In genomic region chr3:196872316-196872715, GRCh38 we compare ENCODE assay signal across 21 cellular contexts.
"Had no signal": no experiment of that assay in that cellular context is flagged by ENCODE, and none has a peak within 500 bp of the region (broad histone marks: within the 10 kb centered on the region; RNA-seq: fewer than 3 reads in every experiment).

No MANE protein-coding gene starts in this region.

- H2AFZ ChIP-seq: neural progenitor cell had no signal

- H3K27ac Mint-ChIP-seq: activated B cell treated with CpG ODN at 0.5 μM for 24 hours; activated CD4-positive, alpha-beta memory T cell treated with anti-CD3 and anti-CD28 coated beads, Interleukin-2, amount 10 ng/mL, durations not matched to agents 7 days and 5 days; activated CD8-positive, alpha-beta memory T cell treated with anti-CD3 and anti-CD28 coated beads, Interleukin-2, amount 10 ng/mL, durations not matched to agents 7 days and 5 days; activated naive CD8-positive, alpha-beta T cell treated with anti-CD3 and anti-CD28 coated beads for 36 hours; activated T-helper 17 cell treated with anti-CD3 and anti-CD28 coated beads, Interleukin-2, amount 50 U/mL, for 72 hours; brain; neural progenitor cell; stimulated activated naive CD8-positive, alpha-beta T cell treated with anti-CD3 and anti-CD28 coated beads, Interleukin-15, Interleukin-2, amounts not matched to agents 100 ng/mL and 50 ng/mL, for 24 hours had no signal

- FAIRE-seq: islet of Langerhans had no signal

- H3K36me3 ChIP-seq: neural progenitor cell, transverse colon had no signal

- H3K27me3 Mint-ChIP-seq: activated B cell treated with CpG ODN at 0.5 μM for 24 hours; activated CD4-positive, alpha-beta memory T cell treated with anti-CD3 and anti-CD28 coated beads, Interleukin-2, amount 10 ng/mL, durations not matched to agents 7 days and 5 days; activated CD8-positive, alpha-beta memory T cell treated with anti-CD3 and anti-CD28 coated beads, Interleukin-2, amount 10 ng/mL, durations not matched to agents 7 days and 5 days; activated naive CD8-positive, alpha-beta T cell treated with anti-CD3 and anti-CD28 coated beads for 36 hours; activated T-helper 17 cell treated with anti-CD3 and anti-CD28 coated beads, Interleukin-2, amount 50 U/mL, for 72 hours; central memory CD8-positive, alpha-beta T cell; stimulated activated naive CD8-positive, alpha-beta T cell treated with anti-CD3 and anti-CD28 coated beads, Interleukin-15, Interleukin-2, amounts not matched to agents 100 ng/mL and 50 ng/mL, for 24 hours; T-cell had no signal

- H3K4me2 ChIP-seq: neural progenitor cell had no signal

- H3K9me3 ChIP-seq: psoas muscle, transverse colon had no signal

- H3K9me3 Mint-ChIP-seq: activated B cell treated with CpG ODN at 0.5 μM for 24 hours; activated CD4-positive, alpha-beta memory T cell treated with anti-CD3 and anti-CD28 coated beads, Interleukin-2, amount 10 ng/mL, durations not matched to agents 7 days and 5 days; activated naive CD8-positive, alpha-beta T cell treated with anti-CD3 and anti-CD28 coated beads for 36 hours; activated T-helper 17 cell treated with anti-CD3 and anti-CD28 coated beads, Interleukin-2, amount 50 U/mL, for 72 hours; brain; central memory CD8-positive, alpha-beta T cell; neural progenitor cell; stimulated activated naive CD8-positive, alpha-beta T cell treated with anti-CD3 and anti-CD28 coated beads, Interleukin-15, Interleukin-2, amounts not matched to agents 100 ng/mL and 50 ng/mL, for 24 hours; T-cell had no signal

- H3K9ac ChIP-seq: neural progenitor cell had no signal

- DNase-seq: activated B cell treated with CpG ODN at 0.5 μM for 24 hours; activated CD4-positive, alpha-beta memory T cell treated with anti-CD3 and anti-CD28 coated beads, Interleukin-2, amount 10 ng/mL, durations not matched to agents 7 days and 5 days; activated CD4-positive, alpha-beta T cell treated with anti-CD3 and anti-CD28 coated beads for 48 hours; activated CD8-positive, alpha-beta memory T cell treated with anti-CD3 and anti-CD28 coated beads, Interleukin-2, amount 10 ng/mL, durations not matched to agents 7 days and 5 days; activated naive CD4-positive, alpha-beta T cell; activated naive CD8-positive, alpha-beta T cell treated with anti-CD3 and anti-CD28 coated beads for 36 hours; activated T-cell treated with anti-CD3 and anti-CD28 coated beads, Interleukin-2, amount 50 U/mL, for 1 hour; amniotic stem cell; cortex of kidney; midbrain; psoas muscle; right cardiac atrium; T-cell; transverse colon had no signal

- H3K4me3 ChIP-seq: lung, neural progenitor cell, psoas muscle, transverse colon had no signal

- H3K27me3 ChIP-seq: neural progenitor cell, transverse colon had no signal

- ATAC-seq: activated CD8-positive, alpha-beta memory T cell treated with anti-CD3 and anti-CD28 coated beads, Interleukin-2, amount 10 ng/mL, durations not matched to agents 7 days and 5 days; activated T-helper 17 cell treated with anti-CD3 and anti-CD28 coated beads, Interleukin-2, amount 50 U/mL, for 72 hours; psoas muscle; right cardiac atrium; T-cell had no signal

- H3K36me3 Mint-ChIP-seq: activated naive CD8-positive, alpha-beta T cell treated with anti-CD3 and anti-CD28 coated beads for 36 hours had no signal

- H3K4me3 Mint-ChIP-seq: activated B cell treated with CpG ODN at 0.5 μM for 24 hours; activated CD4-positive, alpha-beta memory T cell treated with anti-CD3 and anti-CD28 coated beads, Interleukin-2, amount 10 ng/mL, durations not matched to agents 7 days and 5 days; activated CD8-positive, alpha-beta memory T cell treated with anti-CD3 and anti-CD28 coated beads, Interleukin-2, amount 10 ng/mL, durations not matched to agents 7 days and 5 days; activated naive CD8-positive, alpha-beta T cell treated with anti-CD3 and anti-CD28 coated beads for 36 hours; activated T-helper 17 cell treated with anti-CD3 and anti-CD28 coated beads, Interleukin-2, amount 50 U/mL, for 72 hours; central memory CD8-positive, alpha-beta T cell; neural progenitor cell; stimulated activated naive CD8-positive, alpha-beta T cell treated with anti-CD3 and anti-CD28 coated beads, Interleukin-15, Interleukin-2, amounts not matched to agents 100 ng/mL and 50 ng/mL, for 24 hours; T-cell had no signal

- H3K27ac ChIP-seq: neural progenitor cell, psoas muscle, transverse colon had no signal
